Comparison of ENCODE assay signal across 1 cellular context in genomic region chrX:48574270-48575266, GRCh38.
TF ChIP-seq lines count a peak whose summit lies in the region.

TSS of gene RBM3 (plus strand) at chrX:48574484. CDS start at chrX:48575181, 697 bp downstream.

TF ChIP-seq in H1, 55 proteins besides CTCF, POLR2A, EP300 and RAD21:
- TF ChIP-seq SIN3A (conservative IDR thresholded peaks at IDR 0.05 in 1 of 2, IDR thresholded peaks at IDR 0.05 in 1 of 2; ENCODE audit: low read depth in 1 of 2, low read length in 2 of 2) = peak; percentile 74 to 88; a peak in 3 of 4 replicates
- TF ChIP-seq TBP (IDR thresholded peaks at IDR 0.05; ENCODE audit: low read depth, low read length) = peak; percentile 87
- no peak for TF ChIP-seq BCL11A (IDR thresholded peaks at IDR 0.05; ENCODE audit: low read depth in 2 of 2, low read length in 2 of 2)
- peak; percentile 55; the same call in 1 of the 2 replicates for TF ChIP-seq E2F6 (IDR thresholded peaks at IDR 0.05)
- TF ChIP-seq, protein P1, sequence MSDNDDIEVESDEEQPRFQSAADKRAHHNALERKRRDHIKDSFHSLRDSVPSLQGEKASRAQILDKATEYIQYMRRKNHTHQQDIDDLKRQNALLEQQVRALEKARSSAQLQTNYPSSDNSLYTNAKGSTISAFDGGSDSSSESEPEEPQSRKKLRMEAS (IDR thresholded peaks at IDR 0.05) = peak; percentile 97
- TF ChIP-seq CHD1 (IDR thresholded peaks at IDR 0.05; ENCODE audit: low read depth, low read length) = peak; percentile 44; the same call in 1 of the 2 replicates
- peak; percentile 46 for TF ChIP-seq NRF1 (IDR thresholded peaks at IDR 0.05; ENCODE audit: low read depth, low read length)
- TF ChIP-seq RBBP5 (IDR thresholded peaks at IDR 0.05; ENCODE audit: borderline replicate concordance, low read depth, low read length) = no peak
- peak; percentile 88 for TF ChIP-seq POLR2AphosphoS5 (IDR thresholded peaks at IDR 0.05; ENCODE audit: low read depth, low read length)
- TF ChIP-seq RFX5 (IDR thresholded peaks at IDR 0.05; ENCODE audit: borderline replicate concordance, low read depth, low read length) = no peak
- peak; percentile 87 for TF ChIP-seq GABPA (IDR thresholded peaks at IDR 0.05; ENCODE audit: borderline replicate concordance, insufficient read depth, low read length)
- peak; percentile 95 for TF ChIP-seq YY1 (IDR thresholded peaks at IDR 0.05; ENCODE audit: low read depth, low read length)
- TF ChIP-seq CHD2 (IDR thresholded peaks at IDR 0.05; ENCODE audit: low read length) = peak; percentile 11; the same call in 1 of the 2 replicates
- no peak for TF ChIP-seq BACH1 (IDR thresholded peaks at IDR 0.05; ENCODE audit: low read length)
- peak; percentile 64 for TF ChIP-seq ASH2L (IDR thresholded peaks at IDR 0.05; ENCODE audit: low read length)
- TF ChIP-seq CREB1 (IDR thresholded peaks at IDR 0.05) = 0 out of 2 replicates have a peak, but pooled peaks have one; percentile 8
- no peak for TF ChIP-seq FOSL1 (IDR thresholded peaks at IDR 0.05; ENCODE audit: insufficient read depth, low read depth, low read length)
- no peak for TF ChIP-seq SUZ12 (IDR thresholded peaks at IDR 0.05; ENCODE audit: low read length)
- TF ChIP-seq ATF2 (IDR thresholded peaks at IDR 0.05; ENCODE audit: low read length) = 0 out of 2 replicates have a peak, but pooled peaks have one; percentile 6
- TF ChIP-seq TAF7 (optimal IDR thresholded peaks at IDR 0.05; ENCODE audit: borderline replicate concordance, low read depth, low read length) = peak; percentile 59
- peak; percentile 86 for TF ChIP-seq TAF1 (IDR thresholded peaks at IDR 0.05; ENCODE audit: low read depth, low read length)
- TF ChIP-seq PHF8 (conservative IDR thresholded peaks at IDR 0.05; ENCODE audit: low read depth, low read length) = peak; percentile 91
